ENCODE assay signal across 28 cellular contexts in the genomic region with DNA sequence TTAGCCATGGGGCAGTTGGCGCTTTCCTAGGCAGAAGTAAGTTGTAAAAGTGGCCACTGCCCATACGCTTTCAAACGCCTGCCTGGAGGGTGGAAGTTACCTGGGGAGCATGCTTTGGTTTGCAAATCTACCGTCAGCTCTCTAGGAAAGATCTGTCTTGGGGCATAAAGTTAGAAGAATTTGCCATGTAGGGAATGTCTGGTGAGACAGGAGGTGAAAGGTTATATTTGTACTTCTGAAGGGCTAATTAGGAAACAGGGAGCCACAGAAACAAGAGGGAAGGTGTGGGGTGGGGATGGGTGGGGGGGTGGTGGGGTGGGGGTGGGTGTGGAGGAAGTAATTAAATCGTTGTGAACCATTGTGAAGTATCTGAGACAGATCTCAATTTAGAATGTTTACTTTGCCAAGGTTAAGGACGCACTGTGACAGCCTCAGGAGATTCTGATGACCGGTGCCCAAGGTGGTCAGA.
DNase-seq lines count a peak whose midpoint lies in the region; ATAC-seq and TF ChIP-seq lines count a peak whose summit lies in the region.
"Had no signal": no experiment of that assay in that cellular context is flagged by ENCODE, and none has a peak within 500 bp of the region (broad histone marks: within the 10 kb centered on the region; RNA-seq: fewer than 3 reads in every experiment).

No MANE protein-coding gene starts in this region.

- H3K9me3 ChIP-seq in NT2/D1 (ENCODE audit: insufficient read depth, low read length): peaks cover 43% of the 10 kb centered on the region
- H3K9me3 ChIP-seq in iPS-20b (ENCODE audit: insufficient read depth, low read depth, low read length): 0 out of 2 replicates have a peak, but pooled peaks cover 5% of the 10 kb centered on the region
- H3K9me3 ChIP-seq in sigmoid colon: no peaks in the 10 kb centered on the region
- H3K9me3 ChIP-seq: gastroesophageal sphincter, testis had no signal

- TF ChIP-seq POLR2A in sigmoid colon (IDR thresholded peaks at IDR 0.05): no peak

- H3K27me3 ChIP-seq in H7 (ENCODE audit: control insufficient read depth, insufficient read depth, low read length): peaks cover 31% of the 10 kb centered on the region
- H3K27me3 ChIP-seq in NT2/D1 (ENCODE audit: insufficient read depth, insufficient read length): peaks cover 76% of the 10 kb centered on the region
- peaks cover 79% of the 10 kb centered on the region for H3K27me3 ChIP-seq in iPS-20b (ENCODE audit: insufficient read depth, low read length)
- no peaks in the 10 kb centered on the region for H3K27me3 ChIP-seq in sigmoid colon
- H3K27me3 ChIP-seq: testis had no signal

- no peaks in the 10 kb centered on the region for H3K27me3 Mint-ChIP-seq in activated naive CD8-positive, alpha-beta T cell treated with anti-CD3 and anti-CD28 coated beads, Interleukin-2, amount 50 U/mL, for 24 hours
- peaks cover 4% of the 10 kb centered on the region for H3K27me3 Mint-ChIP-seq in activated CD4-positive, alpha-beta T cell treated with anti-CD3 and anti-CD28 coated beads for 36 hours
- H3K27me3 Mint-ChIP-seq: activated naive CD4-positive, alpha-beta T cell treated with anti-CD3 and anti-CD28 coated beads, Interleukin-2, amount 50 U/mL, for 24 hours had no signal

- DNase-seq in H7: peak; percentile 31
- DNase-seq in NT2/D1 (ENCODE audit: low read depth, low spot score): peak; percentile 47
- DNase-seq in sigmoid colon: peak; percentile 20
- no peak for DNase-seq in activated naive CD8-positive, alpha-beta T cell treated with anti-CD3 and anti-CD28 coated beads, Interleukin-2, amount 50 U/mL, for 24 hours
- no peak for DNase-seq in sciatic nerve (ENCODE audit: low spot score)
- DNase-seq in activated CD4-positive, alpha-beta T cell treated with anti-CD3 and anti-CD28 coated beads for 36 hours: no peak
- DNase-seq: activated CD4-positive, alpha-beta T cell treated with anti-CD3 and anti-CD28 coated beads for 48 hours; activated T-cell treated with anti-CD3 and anti-CD28 coated beads for 4 hours; amygdala; CD8-positive, alpha-beta T cell; EL; HCEC 1CT; hippocampal formation; midbrain; NCI-H2107; NCI-H446; RPMI8226; stimulated activated CD4-positive, alpha-beta T cell treated with anti-CD3 and anti-CD28 coated beads, Interleukin-2, amount 100 ng/mL, for 24 hours; stimulated activated CD8-positive, alpha-beta memory T cell treated with anti-CD3 and anti-CD28 coated beads, Interleukin-4, amount 100 ng/mL, for 48 hours; T1000; testis had no signal

- no peak for ATAC-seq in activated naive CD8-positive, alpha-beta T cell treated with anti-CD3 and anti-CD28 coated beads, Interleukin-2, amount 50 U/mL, for 24 hours
- no peak for ATAC-seq in sciatic nerve
- no peak for ATAC-seq in activated CD4-positive, alpha-beta T cell treated with anti-CD3 and anti-CD28 coated beads for 36 hours
- ATAC-seq: CD8-positive, alpha-beta T cell; gastroesophageal sphincter; natural killer cell treated with Interleukin-12 subunit alpha and Interleukin-12 subunit beta and Interleukin-15 and Interleukin-18, amount 100 ng/mL, for 72 hours had no signal

- TF ChIP-seq CTCF in sigmoid colon (IDR thresholded peaks at IDR 0.05): no peak

- H3K9me3 Mint-ChIP-seq in activated naive CD8-positive, alpha-beta T cell treated with anti-CD3 and anti-CD28 coated beads, Interleukin-2, amount 50 U/mL, for 24 hours: no peaks in the 10 kb centered on the region
- H3K9me3 Mint-ChIP-seq in activated CD4-positive, alpha-beta T cell treated with anti-CD3 and anti-CD28 coated beads for 36 hours (ENCODE audit: low read depth): no peaks in the 10 kb centered on the region
- H3K9me3 Mint-ChIP-seq: activated naive CD4-positive, alpha-beta T cell treated with anti-CD3 and anti-CD28 coated beads, Interleukin-2, amount 50 U/mL, for 24 hours; CD8-positive, alpha-beta T cell; natural killer cell treated with Interleukin-12 subunit alpha and Interleukin-12 subunit beta and Interleukin-15 and Interleukin-18, amount 100 ng/mL, for 72 hours; stimulated activated naive CD8-positive, alpha-beta T cell treated with anti-CD3 and anti-CD28 coated beads, Interleukin-15, Interleukin-2, amounts not matched to agents 100 ng/mL and 50 ng/mL, for 24 hours had no signal

- H3K36me3 ChIP-seq in H7 (replicated peaks; ENCODE audit: control insufficient read depth, insufficient read depth, low read length) (no peaks in the 10 kb centered on the region), NT2/D1 (ENCODE audit: insufficient read depth, insufficient read length, low read length) (no peaks in the 10 kb centered on the region), iPS-20b (ENCODE audit: insufficient read depth, low read depth, low read length) (no peaks in the 10 kb centered on the region), sigmoid colon (no peaks in the 10 kb centered on the region)
- H3K36me3 ChIP-seq: gastroesophageal sphincter had no signal

- no peak overlapping the region for H3K27ac ChIP-seq in iPS-20b (ENCODE audit: low read length)
- H3K27ac ChIP-seq in sigmoid colon: no peak overlapping the region
- H3K27ac ChIP-seq: gastroesophageal sphincter, HL-60, testis, VCaP had no signal

- H3K36me3 Mint-ChIP-seq in activated naive CD8-positive, alpha-beta T cell treated with anti-CD3 and anti-CD28 coated beads, Interleukin-2, amount 50 U/mL, for 24 hours (ENCODE audit: low read depth): no peaks in the 10 kb centered on the region
- H3K36me3 Mint-ChIP-seq in activated CD4-positive, alpha-beta T cell treated with anti-CD3 and anti-CD28 coated beads for 36 hours (ENCODE audit: low read depth): no peaks in the 10 kb centered on the region
- H3K36me3 Mint-ChIP-seq: activated naive CD4-positive, alpha-beta T cell treated with anti-CD3 and anti-CD28 coated beads, Interleukin-2, amount 50 U/mL, for 24 hours; CD8-positive, alpha-beta T cell; natural killer cell treated with Interleukin-12 subunit alpha and Interleukin-12 subunit beta and Interleukin-15 and Interleukin-18, amount 100 ng/mL, for 72 hours had no signal

- TF ChIP-seq EP300 in sigmoid colon (IDR thresholded peaks at IDR 0.05): no peak

- H3K4me3 Mint-ChIP-seq in activated naive CD8-positive, alpha-beta T cell treated with anti-CD3 and anti-CD28 coated beads, Interleukin-2, amount 50 U/mL, for 24 hours: no peak overlapping the region
- no peak overlapping the region for H3K4me3 Mint-ChIP-seq in activated CD4-positive, alpha-beta T cell treated with anti-CD3 and anti-CD28 coated beads for 36 hours
- H3K4me3 Mint-ChIP-seq: activated naive CD4-positive, alpha-beta T cell treated with anti-CD3 and anti-CD28 coated beads, Interleukin-2, amount 50 U/mL, for 24 hours; CD8-positive, alpha-beta T cell; natural killer cell treated with Interleukin-12 subunit alpha and Interleukin-12 subunit beta and Interleukin-15 and Interleukin-18, amount 100 ng/mL, for 72 hours; stimulated activated naive CD8-positive, alpha-beta T cell treated with anti-CD3 and anti-CD28 coated beads, Interleukin-15, Interleukin-2, amounts not matched to agents 100 ng/mL and 50 ng/mL, for 24 hours had no signal

- WGBS in sigmoid colon, 2 donors: 17 to 57% methylated on average over 7 of the region's 7 CpGs

- POLR2A ChIA-PET in activated CD4-positive, alpha-beta T cell treated with anti-CD3 and anti-CD28 coated beads for 36 hours (lab: Charles Lee): no interaction called here

- H3K4me1 ChIP-seq in NT2/D1 (ENCODE audit: insufficient read depth, insufficient read length): peaks cover 10% of the 10 kb centered on the region
- peaks cover 27% of the 10 kb centered on the region; the same call in 1 of the 2 replicates for H3K4me1 ChIP-seq in iPS-20b (ENCODE audit: insufficient read depth, low read length)
- no peaks in the 10 kb centered on the region for H3K4me1 ChIP-seq in sigmoid colon
- H3K4me1 ChIP-seq: gastroesophageal sphincter, testis had no signal

- CTCF ChIA-PET in activated CD4-positive, alpha-beta T cell treated with anti-CD3 and anti-CD28 coated beads for 36 hours (lab: Charles Lee): interaction anchor here (0.5 kb wide), 1 partner anchor 102 kb away, joined by 3 read pairs; no protein-coding TSS in a partner anchor

- peaks cover under 1% of the 10 kb centered on the region for H3K4me1 Mint-ChIP-seq in activated naive CD8-positive, alpha-beta T cell treated with anti-CD3 and anti-CD28 coated beads, Interleukin-2, amount 50 U/mL, for 24 hours
- peaks cover under 1% of the 10 kb centered on the region for H3K4me1 Mint-ChIP-seq in activated CD4-positive, alpha-beta T cell treated with anti-CD3 and anti-CD28 coated beads for 36 hours
- H3K4me1 Mint-ChIP-seq: activated naive CD4-positive, alpha-beta T cell treated with anti-CD3 and anti-CD28 coated beads, Interleukin-2, amount 50 U/mL, for 24 hours had no signal

- no peak overlapping the region for H3K4me3 ChIP-seq in H7 (ENCODE audit: insufficient read depth, low read depth, low read length)
- no peak overlapping the region for H3K4me3 ChIP-seq in NT2/D1 (ENCODE audit: insufficient read length, low read depth)
- peak overlapping the region; percentile 32; the same call in 1 of the 2 replicates for H3K4me3 ChIP-seq in iPS-20b (ENCODE audit: low read length)
- H3K4me3 ChIP-seq in sigmoid colon: no peak overlapping the region
- H3K4me3 ChIP-seq: gastroesophageal sphincter, testis had no signal

- H3K9ac ChIP-seq in NT2/D1 (ENCODE audit: insufficient read length, low read depth) (no peak overlapping the region), iPS-20b (ENCODE audit: low read depth, low read length) (no peak overlapping the region)

- H3K27ac Mint-ChIP-seq in activated naive CD8-positive, alpha-beta T cell treated with anti-CD3 and anti-CD28 coated beads, Interleukin-2, amount 50 U/mL, for 24 hours: no peak overlapping the region
- H3K27ac Mint-ChIP-seq in activated CD4-positive, alpha-beta T cell treated with anti-CD3 and anti-CD28 coated beads for 36 hours: no peak overlapping the region
- H3K27ac Mint-ChIP-seq: activated naive CD4-positive, alpha-beta T cell treated with anti-CD3 and anti-CD28 coated beads, Interleukin-2, amount 50 U/mL, for 24 hours; CD8-positive, alpha-beta T cell; natural killer cell treated with Interleukin-12 subunit alpha and Interleukin-12 subunit beta and Interleukin-15 and Interleukin-18, amount 100 ng/mL, for 72 hours; stimulated activated naive CD8-positive, alpha-beta T cell treated with anti-CD3 and anti-CD28 coated beads, Interleukin-15, Interleukin-2, amounts not matched to agents 100 ng/mL and 50 ng/mL, for 24 hours had no signal

- intact Hi-C loops in sigmoid colon (cut with DNase I): no loop called here
- intact Hi-C loops in sciatic nerve (cut with DNase I): no loop called here
- intact Hi-C loops in activated CD4-positive, alpha-beta T cell treated with anti-CD3 and anti-CD28 coated beads for 36 hours (cut with DNase I, micrococcal nuclease): no loop called here

Comparison
In these comparisons a context has a peak if more than half of its experiments do, and no peak if none do; other contexts are left out.
1. DNase-seq: peak in H7 (single experiment), NT2/D1 (single experiment) and sigmoid colon (single experiment); none in activated naive CD8-positive, alpha-beta T cell treated with anti-CD3 and anti-CD28 coated beads, Interleukin-2, amount 50 U/mL, for 24 hours (single experiment), sciatic nerve (single experiment) and activated CD4-positive, alpha-beta T cell treated with anti-CD3 and anti-CD28 coated beads for 36 hours (single experiment).